In genomic region chr20:46582648-46583047, GRCh38 we compare ENCODE assay signal across 1 cellular context.
TF ChIP-seq lines count a peak whose summit lies in the region.

No MANE protein-coding gene starts in this region.

TF ChIP-seq in GM23338, 12 proteins besides CTCF, POLR2A, EP300 and RAD21 (continued from another document):
- no peak for TF ChIP-seq REST (IDR thresholded peaks at IDR 0.05; ENCODE audit: unreplicated experiment)
- TF ChIP-seq, protein P1, sequence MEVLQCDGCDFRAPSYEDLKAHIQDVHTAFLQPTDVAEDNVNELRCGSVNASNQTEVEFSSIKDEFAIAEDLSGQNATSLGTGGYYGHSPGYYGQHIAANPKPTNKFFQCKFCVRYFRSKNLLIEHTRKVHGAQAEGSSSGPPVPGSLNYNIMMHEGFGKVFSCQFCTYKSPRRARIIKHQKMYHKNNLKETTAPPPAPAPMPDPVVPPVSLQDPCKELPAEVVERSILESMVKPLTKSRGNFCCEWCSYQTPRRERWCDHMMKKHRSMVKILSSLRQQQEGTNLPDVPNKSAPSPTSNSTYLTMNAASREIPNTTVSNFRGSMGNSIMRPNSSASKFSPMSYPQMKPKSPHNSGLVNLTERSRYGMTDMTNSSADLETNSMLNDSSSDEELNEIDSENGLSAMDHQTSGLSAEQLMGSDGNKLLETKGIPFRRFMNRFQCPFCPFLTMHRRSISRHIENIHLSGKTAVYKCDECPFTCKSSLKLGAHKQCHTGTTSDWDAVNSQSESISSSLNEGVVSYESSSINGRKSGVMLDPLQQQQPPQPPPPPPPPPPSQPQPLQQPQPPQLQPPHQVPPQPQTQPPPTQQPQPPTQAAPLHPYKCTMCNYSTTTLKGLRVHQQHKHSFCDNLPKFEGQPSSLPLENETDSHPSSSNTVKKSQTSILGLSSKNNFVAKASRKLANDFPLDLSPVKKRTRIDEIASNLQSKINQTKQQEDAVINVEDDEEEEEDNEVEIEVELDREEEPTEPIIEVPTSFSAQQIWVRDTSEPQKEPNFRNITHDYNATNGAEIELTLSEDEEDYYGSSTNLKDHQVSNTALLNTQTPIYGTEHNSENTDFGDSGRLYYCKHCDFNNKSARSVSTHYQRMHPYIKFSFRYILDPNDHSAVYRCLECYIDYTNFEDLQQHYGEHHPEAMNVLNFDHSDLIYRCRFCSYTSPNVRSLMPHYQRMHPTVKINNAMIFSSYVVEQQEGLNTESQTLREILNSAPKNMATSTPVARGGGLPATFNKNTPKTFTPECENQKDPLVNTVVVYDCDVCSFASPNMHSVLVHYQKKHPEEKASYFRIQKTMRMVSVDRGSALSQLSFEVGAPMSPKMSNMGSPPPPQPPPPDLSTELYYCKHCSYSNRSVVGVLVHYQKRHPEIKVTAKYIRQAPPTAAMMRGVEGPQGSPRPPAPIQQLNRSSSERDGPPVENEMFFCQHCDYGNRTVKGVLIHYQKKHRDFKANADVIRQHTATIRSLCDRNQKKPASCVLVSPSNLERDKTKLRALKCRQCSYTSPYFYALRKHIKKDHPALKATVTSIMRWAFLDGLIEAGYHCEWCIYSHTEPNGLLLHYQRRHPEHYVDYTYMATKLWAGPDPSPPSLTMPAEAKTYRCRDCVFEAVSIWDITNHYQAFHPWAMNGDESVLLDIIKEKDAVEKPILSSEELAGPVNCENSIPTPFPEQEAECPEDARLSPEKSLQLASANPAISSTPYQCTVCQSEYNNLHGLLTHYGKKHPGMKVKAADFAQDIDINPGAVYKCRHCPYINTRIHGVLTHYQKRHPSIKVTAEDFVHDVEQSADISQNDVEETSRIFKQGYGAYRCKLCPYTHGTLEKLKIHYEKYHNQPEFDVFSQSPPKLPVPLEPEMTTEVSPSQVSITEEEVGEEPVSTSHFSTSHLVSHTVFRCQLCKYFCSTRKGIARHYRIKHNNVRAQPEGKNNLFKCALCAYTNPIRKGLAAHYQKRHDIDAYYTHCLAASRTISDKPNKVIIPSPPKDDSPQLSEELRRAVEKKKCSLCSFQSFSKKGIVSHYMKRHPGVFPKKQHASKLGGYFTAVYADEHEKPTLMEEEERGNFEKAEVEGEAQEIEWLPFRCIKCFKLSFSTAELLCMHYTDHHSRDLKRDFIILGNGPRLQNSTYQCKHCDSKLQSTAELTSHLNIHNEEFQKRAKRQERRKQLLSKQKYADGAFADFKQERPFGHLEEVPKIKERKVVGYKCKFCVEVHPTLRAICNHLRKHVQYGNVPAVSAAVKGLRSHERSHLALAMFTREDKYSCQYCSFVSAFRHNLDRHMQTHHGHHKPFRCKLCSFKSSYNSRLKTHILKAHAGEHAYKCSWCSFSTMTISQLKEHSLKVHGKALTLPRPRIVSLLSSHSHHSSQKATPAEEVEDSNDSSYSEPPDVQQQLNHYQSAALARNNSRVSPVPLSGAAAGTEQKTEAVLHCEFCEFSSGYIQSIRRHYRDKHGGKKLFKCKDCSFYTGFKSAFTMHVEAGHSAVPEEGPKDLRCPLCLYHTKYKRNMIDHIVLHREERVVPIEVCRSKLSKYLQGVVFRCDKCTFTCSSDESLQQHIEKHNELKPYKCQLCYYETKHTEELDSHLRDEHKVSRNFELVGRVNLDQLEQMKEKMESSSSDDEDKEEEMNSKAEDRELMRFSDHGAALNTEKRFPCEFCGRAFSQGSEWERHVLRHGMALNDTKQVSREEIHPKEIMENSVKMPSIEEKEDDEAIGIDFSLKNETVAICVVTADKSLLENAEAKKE (CRISPR knock-in tag; IDR thresholded peaks at IDR 0.05) = no peak
